ENCODE assay signal across 9 cellular contexts in genomic region chr6:71886184-71887005, GRCh38. TPM values are rescaled to one million over a fixed set of nuclear protein-coding genes. Genes with fewer than 3 reads are reported as not detected.
DNase-seq lines count a peak whose midpoint lies in the region; ATAC-seq and TF ChIP-seq lines count a peak whose summit lies in the region.
"Had no signal": no experiment of that assay in that cellular context is flagged by ENCODE, and none has a peak within 500 bp of the region (broad histone marks: within the 10 kb centered on the region; RNA-seq: fewer than 3 reads in every experiment).

TSS of gene RIMS1 (plus strand) at chr6:71886550. CDS start at chr6:71887024, 474 bp downstream.

- CTCF ChIA-PET in BJ (lab: Yijun Ruan, JAX), result interaction anchor here (0.6 to 0.8 kb wide), 2 partner anchors 15 to 117 kb away, joined by 3 read pairs; no protein-coding TSS in a partner anchor

- 8% methylated on average over 9 of the region's 70 CpGs for WGBS in esophagus muscularis mucosa

- peaks cover 18% of the 10 kb centered on the region for H3K27me3 ChIP-seq in BJ (ENCODE audit: control insufficient read depth, insufficient read depth, low read length)
- H3K27me3 ChIP-seq in OCI-LY1 (ENCODE audit: insufficient read depth, low read length), result no peaks in the 10 kb centered on the region
- peaks cover 0 to 52% (median 4%) of the 10 kb centered on the region in 4 donors for H3K27me3 ChIP-seq in esophagus muscularis mucosa

- H3K4me2 ChIP-seq in OCI-LY1 (ENCODE audit: low read length), result peak within 1 kb of the TSS; percentile 63

- H3K4me1 ChIP-seq in OCI-LY1 (ENCODE audit: insufficient read depth, low read length, severe bottlenecking), result peaks cover 3% of the 10 kb centered on the region
- H3K4me1 ChIP-seq in esophagus muscularis mucosa, result peaks cover 0 to 15% (median 14%) of the 10 kb centered on the region in 4 donors

- H3K79me2 ChIP-seq in OCI-LY1 (ENCODE audit: insufficient read depth, low read length), result no peaks in the 10 kb centered on the region

- no peaks in the 10 kb centered on the region for H3F3A ChIP-seq in OCI-LY1 (ENCODE audit: insufficient read depth, low read length)

- ATAC-seq in GM18909 (IDR thresholded peaks at IDR 0.05; ENCODE audit: poor library complexity, unreplicated experiment), result peak; percentile 84
- ATAC-seq in HG03103 (IDR thresholded peaks at IDR 0.05; ENCODE audit: low read depth, unreplicated experiment), result peak; percentile 89
- peak; percentile 69 for ATAC-seq in omental fat pad (ENCODE audit: low FRiP score)
- ATAC-seq in HG02840 (IDR thresholded peaks at IDR 0.05; ENCODE audit: low FRiP score, unreplicated experiment), result no peak

- H3K9me3 ChIP-seq in OCI-LY1 (ENCODE audit: low read length) (no peaks in the 10 kb centered on the region), esophagus muscularis mucosa (no peaks in the 10 kb centered on the region)

- intact Hi-C loops in esophagus muscularis mucosa (cut with DNase I), result no loop called here

- no peaks in the 10 kb centered on the region for H3K36me3 ChIP-seq in BJ (ENCODE audit: control insufficient read depth, insufficient read depth, low read length)
- no peaks in the 10 kb centered on the region for H3K36me3 ChIP-seq in OCI-LY1 (ENCODE audit: insufficient read depth, low read length)
- no peaks in the 10 kb centered on the region for H3K36me3 ChIP-seq in esophagus muscularis mucosa

- H3K9ac ChIP-seq in OCI-LY1 (ENCODE audit: low read length), result no peak within 1 kb of the TSS

- TF ChIP-seq POLR2A in esophagus muscularis mucosa (IDR thresholded peaks at IDR 0.05; ENCODE audit: low read depth), result no peak

- H3K27ac ChIP-seq in OCI-LY1 (ENCODE audit: low read depth, low read length, poor library complexity, severe bottlenecking) (no peak within 1 kb of the TSS), esophagus muscularis mucosa (replicated peaks in 1 of 4) (no peak within 1 kb of the TSS)

- no peaks in the 10 kb centered on the region for H4K20me1 ChIP-seq in OCI-LY1 (ENCODE audit: insufficient read depth, low read length)

- H3K4me3 ChIP-seq in BJ (ENCODE audit: low read depth, low read length), result peak within 1 kb of the TSS; percentile 52
- H3K4me3 ChIP-seq in OCI-LY1 (ENCODE audit: low read depth, low read length, poor library complexity, severe bottlenecking), result peak within 1 kb of the TSS; percentile 50
- H3K4me3 ChIP-seq in esophagus muscularis mucosa, result peak within 1 kb of the TSS; percentile 47 to 61 (median 50)

- no peaks in the 10 kb centered on the region for H3K9me2 ChIP-seq in OCI-LY1 (ENCODE audit: low read depth, low read length)

- H2AFZ ChIP-seq in OCI-LY1 (ENCODE audit: low read length), result no peak within 1 kb of the TSS

- TF ChIP-seq EP300 in esophagus muscularis mucosa (IDR thresholded peaks at IDR 0.05), result no peak

- TF ChIP-seq CTCF in BJ (IDR thresholded peaks at IDR 0.05; ENCODE audit: insufficient read depth, low read depth, low read length) (peak; percentile 58), OCI-LY1 (IDR thresholded peaks at IDR 0.05; ENCODE audit: low read length) (peak; percentile 24), esophagus muscularis mucosa (IDR thresholded peaks at IDR 0.05) (peak in 1 of 3 experiments; percentile 31), omental fat pad (IDR thresholded peaks at IDR 0.05) (no peak)

- POLR2A ChIA-PET in BJ (lab: Charles Lee), result no interaction called here

- DNase-seq in BJ (ENCODE audit: low read depth) (no peak), esophagus muscularis mucosa (ENCODE audit: extremely low spot score) (no peak), omental fat pad (ENCODE audit: low spot score) (no peak)
- DNase-seq in stimulated activated naive CD4-positive, alpha-beta T cell treated with Interleukin-2 at 50 U/mL for 16 hours (lab: John Stamatoyannopoulos, UW), result no peak

RNA-seq across cellular contexts. Expression of gene RIMS1, which starts in this region (rescaled TPM):
- 0.28 and 0.29 TPM in 2 replicates for polyA plus RNA-seq in BJ (2011; rRNA removed)
- polyA minus RNA-seq in BJ (2011; rRNA and poly(A)+ RNA removed), result 2.6 and 4.1 TPM in 2 replicates
- total RNA-seq in esophagus muscularis mucosa, result 10 to 100 TPM; 35.4 to 88.6 (median 54.0) TPM
- total RNA-seq in omental fat pad, result 1 to 10 TPM in 3 of 4 donors, under 1 TPM in 1; 0.63 to 2.4 (median 1.6) TPM
- total RNA-seq: natural killer cell treated with Interleukin-12 subunit alpha and Interleukin-12 subunit beta and Interleukin-15 and Interleukin-18, amount 100 ng/mL, for 72 hours had no signal

Comparison
In these comparisons a context has a peak if more than half of its experiments do, and no peak if none do; other contexts are left out.
1. RNA of gene RIMS1 (total RNA-seq): 35.4 to 88.6 TPM in esophagus muscularis mucosa; 0.63 to 2.4 TPM in omental fat pad; every median in the first group is over 10 times any median in the second.
2. CTCF ChIP-seq: peak in BJ (single experiment) and OCI-LY1 (single experiment); none in omental fat pad (0 of 3).
3. Peak in every context shown above with its lines, with median percentiles within 50 percentile points of each other: H3K4me3 ChIP-seq.